ENCODE assay signal across 30 cellular contexts in genomic region chr7:9083837-9084236, GRCh38.
DNase-seq lines count a peak whose midpoint lies in the region; ATAC-seq and TF ChIP-seq lines count a peak whose summit lies in the region.
"Had no signal": no experiment of that assay in that cellular context is flagged by ENCODE, and none has a peak within 500 bp of the region (broad histone marks: within the 10 kb centered on the region; RNA-seq: fewer than 3 reads in every experiment).

No MANE protein-coding gene starts in this region.

- no peak overlapping the region for H3K18ac ChIP-seq in H9 (ENCODE audit: insufficient read length, low read depth, low read length)

- intact Hi-C loops in prostate gland (cut with DNase I) (no loop called here), ascending aorta (cut with DNase I) (no loop called here)

- no peak overlapping the region for H4K8ac ChIP-seq in H9 (replicated peaks; ENCODE audit: insufficient read length, low read depth, low read length)

- H3K36me3 ChIP-seq in RWPE2 (ENCODE audit: low read depth) (no peaks in the 10 kb centered on the region), endodermal cell (ENCODE audit: control insufficient read depth, insufficient read depth, low read length) (no peaks in the 10 kb centered on the region), prostate gland (no peaks in the 10 kb centered on the region), ascending aorta (no peaks in the 10 kb centered on the region)
- H3K36me3 ChIP-seq: BLaER1, cardiac muscle cell, heart left ventricle, tibial nerve had no signal

- H3K9me3 ChIP-seq in H9 (ENCODE audit: control insufficient read depth, low read depth, low read length) (no peaks in the 10 kb centered on the region), RWPE2 (ENCODE audit: severe bottlenecking) (no peaks in the 10 kb centered on the region), endodermal cell (ENCODE audit: control insufficient read depth, low read length) (peaks cover 12% of the 10 kb centered on the region), prostate gland (no peaks in the 10 kb centered on the region), ascending aorta (no peaks in the 10 kb centered on the region)
- H3K9me3 ChIP-seq: BLaER1, tibial nerve had no signal

- no peak overlapping the region for H3K14ac ChIP-seq in H9 (ENCODE audit: insufficient read depth, low read length)

- 0 out of 4 replicates have a peak, but pooled peaks cover 0 to 4% of the 10 kb centered on the region in 2 experiments for H3K4me1 Mint-ChIP-seq in H9
- peaks cover 7% of the 10 kb centered on the region for H3K4me1 Mint-ChIP-seq in endodermal cell
- H3K4me1 Mint-ChIP-seq: activated naive CD8-positive, alpha-beta T cell treated with anti-CD3 and anti-CD28 coated beads for 36 hours had no signal

- H3K79me2 ChIP-seq in H9 (ENCODE audit: insufficient read depth, low read length): no peaks in the 10 kb centered on the region

- H3K27me3 Mint-ChIP-seq in H9 (ENCODE audit: low read depth): no peaks in the 10 kb centered on the region; the same call in 1 of the 2 replicates
- H3K27me3 Mint-ChIP-seq in endodermal cell (ENCODE audit: insufficient read depth): no peaks in the 10 kb centered on the region
- H3K27me3 Mint-ChIP-seq: activated naive CD8-positive, alpha-beta T cell treated with anti-CD3 and anti-CD28 coated beads for 36 hours; natural killer cell treated with Interleukin-12 subunit alpha and Interleukin-12 subunit beta and Interleukin-15 and Interleukin-18, amount 100 ng/mL, for 72 hours had no signal

- H3K23ac ChIP-seq in H9 (ENCODE audit: insufficient read length, low read depth, low read length): no peak overlapping the region

- H3T11ph ChIP-seq in H9 (ENCODE audit: low read length): no peak overlapping the region

- peak; percentile 21; the same call in 1 of the 3 replicates for TF ChIP-seq CTCF in H9 (conservative IDR thresholded peaks at IDR 0.05)
- no peak for TF ChIP-seq CTCF in RWPE2 (IDR thresholded peaks at IDR 0.05; ENCODE audit: poor library complexity, severe bottlenecking)
- peak; percentile 61 for TF ChIP-seq CTCF in endodermal cell (conservative IDR thresholded peaks at IDR 0.05)
- no peak for TF ChIP-seq CTCF in prostate gland (IDR thresholded peaks at IDR 0.05)
- TF ChIP-seq CTCF in ascending aorta (IDR thresholded peaks at IDR 0.05): no peak

- H3K56ac ChIP-seq in H9 (ENCODE audit: insufficient read length, low read depth, low read length): no peak overlapping the region

- WGBS in H9 (ENCODE audit: extremely low coverage, insufficient read length, low lambda C conversion rate): no CpG with 5 or more reads among the region's 5 CpGs
- 90 to 96% methylated on average over 3 to 5 of the region's 5 CpGs for WGBS in endodermal cell (ENCODE audit: insufficient coverage in 1 of 2, insufficient read length in 1 of 2), 2 experiments
- 52% methylated on average over 5 of the region's 5 CpGs for WGBS in prostate gland

- no peak for TF ChIP-seq POLR2A in prostate gland (IDR thresholded peaks at IDR 0.05)

- no peak overlapping the region for H2BK120ac ChIP-seq in H9 (ENCODE audit: low read depth, low read length, poor library complexity, severe bottlenecking)

- H3K4me2 ChIP-seq in H9 (ENCODE audit: insufficient read depth, insufficient read length, low read length): no peak overlapping the region
- H3K4me2 ChIP-seq: BLaER1 had no signal

- H4K5ac ChIP-seq in H9 (ENCODE audit: insufficient read length, low read depth, low read length): no peak overlapping the region

- H3K27me3 ChIP-seq in H9 (ENCODE audit: insufficient read depth, low read length) (no peaks in the 10 kb centered on the region), RWPE2 (ENCODE audit: insufficient read depth, poor library complexity, severe bottlenecking) (peaks cover 4% of the 10 kb centered on the region), endodermal cell (ENCODE audit: control insufficient read depth, insufficient read depth, low read length, poor library complexity, severe bottlenecking) (no peaks in the 10 kb centered on the region), prostate gland (replicated peaks; ENCODE audit: insufficient read depth) (no peaks in the 10 kb centered on the region), ascending aorta (no peaks in the 10 kb centered on the region)
- H3K27me3 ChIP-seq: BLaER1, heart left ventricle, tibial nerve had no signal

- no peaks in the 10 kb centered on the region for H3K36me3 Mint-ChIP-seq in H9 (ENCODE audit: insufficient read depth in 1 of 3, low read depth in 3 of 3)
- no peaks in the 10 kb centered on the region for H3K36me3 Mint-ChIP-seq in endodermal cell (ENCODE audit: low read depth)
- H3K36me3 Mint-ChIP-seq: activated naive CD8-positive, alpha-beta T cell treated with anti-CD3 and anti-CD28 coated beads for 36 hours; natural killer cell treated with Interleukin-12 subunit alpha and Interleukin-12 subunit beta and Interleukin-15 and Interleukin-18, amount 100 ng/mL, for 72 hours had no signal

- no peaks in the 10 kb centered on the region for H3K79me1 ChIP-seq in H9 (ENCODE audit: insufficient read depth, low read depth, low read length, poor library complexity, severe bottlenecking)

- H4K20me1 ChIP-seq in H9 (ENCODE audit: control insufficient read depth, insufficient read depth, insufficient read length): no peaks in the 10 kb centered on the region
- H4K20me1 ChIP-seq: BLaER1 had no signal

- H3K4me3 ChIP-seq in RWPE2 (ENCODE audit: severe bottlenecking) (no peak overlapping the region), endodermal cell (ENCODE audit: low read length) (no peak overlapping the region), prostate gland (no peak overlapping the region), ascending aorta (no peak overlapping the region)
- H3K4me3 ChIP-seq: BLaER1, cardiac muscle cell, coronary artery, heart left ventricle, lung, mucosa of descending colon, SK-N-MC, tibial nerve had no signal

- peak; percentile 60 for DNase-seq in A172 (ENCODE audit: low spot score)
- peak; percentile 28 for DNase-seq in H9
- DNase-seq in RWPE2 (ENCODE audit: low spot score): no peak
- DNase-seq in endodermal cell: no peak
- no peak for DNase-seq in prostate gland (ENCODE audit: low spot score)
- DNase-seq in ascending aorta (ENCODE audit: low spot score in 2 of 2): no peak
- DNase-seq in substantia nigra (lab: John Stamatoyannopoulos, UW): no peak
- DNase-seq: activated CD4-positive, alpha-beta T cell treated with anti-CD3 and anti-CD28 coated beads for 48 hours; activated CD8-positive, alpha-beta memory T cell treated with anti-CD3 and anti-CD28 coated beads for 24 hours; activated effector memory CD4-positive, alpha-beta T cell treated with anti-CD3 and anti-CD28 coated beads, Interleukin-2, amount 50 U/mL, for 16 hours; activated naive CD8-positive, alpha-beta T cell treated with anti-CD3 and anti-CD28 coated beads for 36 hours; activated T-cell treated with anti-CD3 and anti-CD28 coated beads, Interleukin-2, amount 50 U/mL, for 1 hour; aorta; effector memory CD4-positive, alpha-beta T cell; HCEC 1CT; heart left ventricle; mucosa of descending colon; MV-4-11; NCI-H146; small intestine; stimulated activated CD4-positive, alpha-beta T cell treated with anti-CD3 and anti-CD28 coated beads, Interleukin-2, amount 100 ng/mL, for 24 hours had no signal

- H3K27ac ChIP-seq in H9 (ENCODE audit: insufficient read length, low read depth, low read length) (no peak overlapping the region), RWPE2 (ENCODE audit: poor library complexity, severe bottlenecking) (no peak overlapping the region), endodermal cell (ENCODE audit: low read depth, low read length) (no peak overlapping the region), prostate gland (no peak overlapping the region), ascending aorta (no peak overlapping the region), substantia nigra (ENCODE audit: low read depth, low read length, poor library complexity, severe bottlenecking) (no peak overlapping the region)
- H3K27ac ChIP-seq: BLaER1, cardiac muscle cell, coronary artery, heart left ventricle, SK-N-MC, tibial nerve had no signal

- H3K23me2 ChIP-seq in H9 (ENCODE audit: insufficient read length, low read depth, low read length, poor library complexity, severe bottlenecking): no peaks in the 10 kb centered on the region

- no peak overlapping the region for H2AFZ ChIP-seq in H9 (ENCODE audit: low read length)

- H2BK20ac ChIP-seq in H9 (ENCODE audit: low read depth, low read length, poor library complexity, severe bottlenecking): no peak overlapping the region

- H3K27ac Mint-ChIP-seq in H9 (no peak overlapping the region), endodermal cell (no peak overlapping the region)
- H3K27ac Mint-ChIP-seq: activated naive CD8-positive, alpha-beta T cell treated with anti-CD3 and anti-CD28 coated beads for 36 hours; natural killer cell treated with Interleukin-12 subunit alpha and Interleukin-12 subunit beta and Interleukin-15 and Interleukin-18, amount 100 ng/mL, for 72 hours had no signal

- no peak overlapping the region for H2AK5ac ChIP-seq in H9 (ENCODE audit: insufficient read length, low read length)

- H4K91ac ChIP-seq in H9 (ENCODE audit: insufficient read length, low read depth, low read length): no peak overlapping the region

- H3K4me1 ChIP-seq in H9 (ENCODE audit: insufficient read depth, low read length): no peaks in the 10 kb centered on the region
- no peaks in the 10 kb centered on the region for H3K4me1 ChIP-seq in RWPE2 (ENCODE audit: insufficient read depth, poor library complexity, severe bottlenecking)
- H3K4me1 ChIP-seq in endodermal cell (ENCODE audit: control insufficient read depth, insufficient read depth, low read length): no peaks in the 10 kb centered on the region
- H3K4me1 ChIP-seq in prostate gland (replicated peaks): no peaks in the 10 kb centered on the region
- H3K4me1 ChIP-seq in ascending aorta: no peaks in the 10 kb centered on the region
- H3K4me1 ChIP-seq: BLaER1, heart left ventricle, tibial nerve had no signal

- H2BK12ac ChIP-seq in H9 (ENCODE audit: insufficient read length, low read depth, low read length): no peak overlapping the region

- no peak overlapping the region for H3K4ac ChIP-seq in H9 (ENCODE audit: low read depth, low read length)

- H3K4me3 Mint-ChIP-seq in H9: no peak overlapping the region
- H3K4me3 Mint-ChIP-seq in endodermal cell: no peak overlapping the region
- H3K4me3 Mint-ChIP-seq: activated naive CD8-positive, alpha-beta T cell treated with anti-CD3 and anti-CD28 coated beads for 36 hours; natural killer cell treated with Interleukin-12 subunit alpha and Interleukin-12 subunit beta and Interleukin-15 and Interleukin-18, amount 100 ng/mL, for 72 hours had no signal

- ATAC-seq in RWPE2 (ENCODE audit: low read depth) (peak; percentile 46; the same call in 2 of the 3 replicates), HG03571 (IDR thresholded peaks at IDR 0.05; ENCODE audit: unreplicated experiment) (no peak)
- ATAC-seq: heart left ventricle; mucosa of descending colon; natural killer cell treated with Interleukin-12 subunit alpha and Interleukin-12 subunit beta and Interleukin-15 and Interleukin-18, amount 100 ng/mL, for 72 hours; Panc1 had no signal

- H3K9ac ChIP-seq in H9 (ENCODE audit: extremely low read depth, insufficient read length, low read length) (no peak overlapping the region), endodermal cell (ENCODE audit: extremely low read depth, low read length, poor library complexity, severe bottlenecking) (no peak overlapping the region)
- H3K9ac ChIP-seq: BLaER1 had no signal

- H3K9me3 Mint-ChIP-seq in H9 (no peaks in the 10 kb centered on the region), endodermal cell (no peaks in the 10 kb centered on the region)
- H3K9me3 Mint-ChIP-seq: activated naive CD8-positive, alpha-beta T cell treated with anti-CD3 and anti-CD28 coated beads for 36 hours had no signal

- no peak overlapping the region for H2BK15ac ChIP-seq in H9 (ENCODE audit: low read depth, low read length)

- no peak overlapping the region for H2BK5ac ChIP-seq in H9 (ENCODE audit: insufficient read length, low read length)

Comparison
In these comparisons a context has a peak if more than half of its experiments do, and no peak if none do; other contexts are left out.
1. DNase-seq: peak in A172 (single experiment) and H9 (single experiment); none in RWPE2 (single experiment), endodermal cell (single experiment), prostate gland (single experiment), ascending aorta (0 of 2) and substantia nigra (0 of 49).
2. CTCF ChIP-seq: peak in H9 (single experiment) and endodermal cell (single experiment); none in RWPE2 (single experiment), prostate gland (0 of 4) and ascending aorta (0 of 3).